ENCODE assay signal across 1 cellular context in the genomic region with DNA sequence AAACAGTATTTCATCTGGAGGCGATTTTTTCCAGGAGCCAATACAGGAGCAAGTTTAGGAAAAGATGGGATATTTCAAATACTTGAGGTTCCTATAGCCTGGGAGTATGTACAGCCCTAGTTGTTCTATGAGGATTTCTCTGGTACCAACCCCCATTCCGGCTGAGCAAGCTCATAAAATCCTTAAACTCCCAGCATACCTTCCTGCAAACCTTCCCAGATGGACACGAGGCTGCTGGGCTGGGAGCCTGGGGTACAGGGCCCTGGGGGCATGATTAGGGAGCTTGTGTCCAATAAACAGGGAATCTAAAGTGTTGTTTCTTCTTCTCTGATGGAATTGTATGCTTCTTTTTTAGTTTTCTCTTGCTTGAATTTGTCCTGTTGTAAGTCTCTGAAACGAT.
TF ChIP-seq lines count a peak whose summit lies in the region.

No MANE protein-coding gene starts in this region.

TF ChIP-seq in endothelial cell of umbilical vein, 7 proteins besides CTCF, POLR2A, EP300 and RAD21:
- no peak for TF ChIP-seq MYC (IDR thresholded peaks at IDR 0.05; ENCODE audit: low read depth, low read length)
- no peak for TF ChIP-seq GATA2 (IDR thresholded peaks at IDR 0.05; ENCODE audit: insufficient read depth, insufficient read length, low read depth, low read length)
- TF ChIP-seq JUN (IDR thresholded peaks at IDR 0.05; ENCODE audit: borderline replicate concordance, insufficient read depth, insufficient read length, low read depth), result no peak
- no peak for TF ChIP-seq POLR2AphosphoS5 (IDR thresholded peaks at IDR 0.05; ENCODE audit: insufficient read depth, low read depth, low read length)
- TF ChIP-seq FOS (IDR thresholded peaks at IDR 0.05; ENCODE audit: borderline replicate concordance, insufficient read depth, low read length), result no peak
- no peak for TF ChIP-seq EZH2 (IDR thresholded peaks at IDR 0.05; ENCODE audit: borderline replicate concordance, low read depth, low read length, severe bottlenecking)
TF ChIP-seq in endothelial cell of umbilical vein: peak in this region for 0.
